Comparison of ENCODE assay signal across 8 cellular contexts in genomic region chr2:20666364-20667150, GRCh38. TPM values are rescaled to one million over a fixed set of nuclear protein-coding genes. Genes with fewer than 3 reads are reported as not detected.
DNase-seq lines count a peak whose midpoint lies in the region; ATAC-seq, FAIRE-seq and TF ChIP-seq lines count a peak whose summit lies in the region.

Gene GDF7, plus strand, starts transcription at chr2:20667144. Its CDS starts 96 bp downstream, at chr2:20667240.

- H3K4me3 Mint-ChIP-seq in T-helper 17 cell, result peak within 1 kb of the TSS; percentile 89

- H3K27ac Mint-ChIP-seq in T-helper 17 cell, result peak within 1 kb of the TSS; percentile 47

- peak within 1 kb of the TSS; percentile 29 for H3K4me3 ChIP-seq in fibroblast of pulmonary artery (replicated peaks; ENCODE audit: low read depth, low read length)

- no peak for FAIRE-seq in RCC 7860 (lab: Jason Lieb, UNC)

- no peaks in the 10 kb centered on the region for H3K9me3 ChIP-seq in T-helper 17 cell (ENCODE audit: control insufficient read depth, low read length, poor library complexity, severe bottlenecking)

- TF ChIP-seq CTCF in AG09319 (IDR thresholded peaks at IDR 0.05; ENCODE audit: low read depth, low read length), result peak; percentile 13; the same call in 1 of the 2 replicates
- no peak for TF ChIP-seq CTCF in fibroblast of pulmonary artery (IDR thresholded peaks at IDR 0.05; ENCODE audit: low read length, missing control alignments)
- no peak for TF ChIP-seq CTCF in omental fat pad (IDR thresholded peaks at IDR 0.05)

- H3K4me1 Mint-ChIP-seq in T-helper 17 cell, result peaks cover 8% of the 10 kb centered on the region

- peak; percentile 34 for ATAC-seq in GM19035 (IDR thresholded peaks at IDR 0.05; ENCODE audit: unreplicated experiment)
- ATAC-seq in T-helper 17 cell, result peak; percentile 52
- ATAC-seq in omental fat pad (ENCODE audit: low FRiP score), result peak; percentile 12
- ATAC-seq in GM19328 (IDR thresholded peaks at IDR 0.05; ENCODE audit: unreplicated experiment), result no peak

- H3K27me3 Mint-ChIP-seq in T-helper 17 cell, result peaks cover 77% of the 10 kb centered on the region

- DNase-seq in AG09319 (ENCODE audit: extremely low read depth, low read depth) (no peak), T-helper 17 cell (no peak), fibroblast of pulmonary artery (ENCODE audit: low read depth) (no peak), omental fat pad (ENCODE audit: low spot score) (no peak), NCI-H2196 treated with DMSO at 0.1 percent for 48 hours (lab: John Stamatoyannopoulos, UW; ENCODE audit: unreplicated experiment) (no peak), RCC 7860 (ENCODE audit: low spot score) (no peak)

- H3K36me3 Mint-ChIP-seq in T-helper 17 cell (ENCODE audit: low read depth), result no peaks in the 10 kb centered on the region

RNA-seq across cellular contexts. Expression of gene GDF7, which starts in this region (rescaled TPM):
- total RNA-seq in T-helper 17 cell, result under 1 TPM; 0.16 to 0.72 TPM
- total RNA-seq in omental fat pad, result 1 to 10 TPM in 1 of 4 donors, under 1 TPM in 3; 0.12 to 1.1 (median 0.25) TPM

Comparison
In these comparisons a context has a peak if more than half of its experiments do, and no peak if none do; other contexts are left out.
1. Peak in ATAC-seq in T-helper 17 cell; RNA of the gene not detected or under 1 TPM.